In genomic region chr21:34526618-34527290, GRCh38 we compare ENCODE assay signal across 7 cellular contexts. TPM values are rescaled to one million over a fixed set of nuclear protein-coding genes. Genes with fewer than 3 reads are reported as not detected.
A peak's percentile ranks its signal among the peaks of the same experiment; 100 is the strongest.
DNase-seq lines count a peak whose midpoint lies in the region; ATAC-seq, FAIRE-seq and TF ChIP-seq lines count a peak whose summit lies in the region.

No MANE protein-coding gene starts in this region.

- DNase-seq in GM18507 (ENCODE audit: extremely low spot score, insufficient read length, low read depth) = no peak
- peak; percentile 93 for DNase-seq in MG63
- DNase-seq in activated naive CD4-positive, alpha-beta T cell treated with anti-CD3 and anti-CD28 coated beads, Interleukin-2, amount 50 U/mL, for 16 hours = peak; percentile 42
- peak; percentile 98 for DNase-seq in foreskin melanocyte
- peak in 1 of 2 donors; percentile 83 for DNase-seq in upper lobe of left lung

- H3K4me1 ChIP-seq in neutrophil (ENCODE audit: control insufficient read depth in 1 of 2, insufficient read depth in 1 of 2, low read depth in 1 of 2, low read length in 1 of 2) (peaks cover 31 to 36% of the 10 kb centered on the region in 2 experiments), upper lobe of left lung (peaks cover 44 to 50% (median 47%) of the 10 kb centered on the region in 4 donors)

- peak; percentile 59 for FAIRE-seq in GM18507 (lab: Jason Lieb, UNC)

- no peaks in the 10 kb centered on the region for H3K36me3 ChIP-seq in MG63
- H3K36me3 ChIP-seq in neutrophil = peaks cover 15% of the 10 kb centered on the region
- H3K36me3 ChIP-seq in upper lobe of left lung = peaks cover 0 to under 1% (median 0%) of the 10 kb centered on the region in 4 donors

- TF ChIP-seq CTCF in neutrophil (IDR thresholded peaks at IDR 0.05) (no peak), upper lobe of left lung (IDR thresholded peaks at IDR 0.05) (no peak)

- TF ChIP-seq POLR2A in upper lobe of left lung (IDR thresholded peaks at IDR 0.05) = peak in 3 of 4 donors; percentile 60 to 92 (median 88)

- peak; percentile 91 to 94 for ATAC-seq in upper lobe of left lung (ENCODE audit: low FRiP score in 2 of 2)
- no peak for ATAC-seq in HG03342 (IDR thresholded peaks at IDR 0.05; ENCODE audit: unreplicated experiment)

- H3K27ac ChIP-seq in neutrophil = peak overlapping the region; percentile 68
- H3K27ac ChIP-seq in upper lobe of left lung = peak overlapping the region; percentile 86 to 95 (median 90)

- H3K27me3 ChIP-seq in MG63 (no peaks in the 10 kb centered on the region), neutrophil (no peaks in the 10 kb centered on the region), upper lobe of left lung (no peaks in the 10 kb centered on the region)

- H3K9me3 ChIP-seq in MG63 (no peaks in the 10 kb centered on the region), neutrophil (no peaks in the 10 kb centered on the region), upper lobe of left lung (no peaks in the 10 kb centered on the region)

- WGBS in upper lobe of left lung, 2 donors = 7 to 9% methylated on average over 10 of the region's 10 CpGs

- H3K4me3 ChIP-seq in MG63 (peak overlapping the region; percentile 57), neutrophil (ENCODE audit: low read depth in 1 of 2, low read length in 1 of 2) (no peak overlapping the region), upper lobe of left lung (peak overlapping the region; percentile 35 to 45 (median 41))

- peak in 3 of 4 donors; percentile 56 to 90 (median 79) for TF ChIP-seq EP300 in upper lobe of left lung (IDR thresholded peaks at IDR 0.05)

RNA-seq across cellular contexts. Expression of gene KCNE1, which starts 14.7 kb away (rescaled TPM):
- not detected in 2 replicates for total RNA-seq in MG63 (2014; rRNA removed; shearing (Covaris generic); ENCODE audit: low replicate concordance)
- total RNA-seq in upper lobe of left lung = 10 to 100 TPM in 5 of 6 donors, 1 to 10 TPM in 1; 9.6 to 58.7 (median 19.4) TPM

Comparison
In these comparisons a context has a peak if more than half of its experiments do, and no peak if none do; other contexts are left out.
1. H3K4me3 ChIP-seq: peak in MG63 (single experiment) and upper lobe of left lung (4 of 4); none in neutrophil (0 of 2).
2. RNA of gene KCNE1, which starts 14.7 kb away (total RNA-seq): 9.6 to 58.7 TPM in upper lobe of left lung; not detected in MG63; every median in the first group is over 10 times any median in the second.